In the genomic region with DNA sequence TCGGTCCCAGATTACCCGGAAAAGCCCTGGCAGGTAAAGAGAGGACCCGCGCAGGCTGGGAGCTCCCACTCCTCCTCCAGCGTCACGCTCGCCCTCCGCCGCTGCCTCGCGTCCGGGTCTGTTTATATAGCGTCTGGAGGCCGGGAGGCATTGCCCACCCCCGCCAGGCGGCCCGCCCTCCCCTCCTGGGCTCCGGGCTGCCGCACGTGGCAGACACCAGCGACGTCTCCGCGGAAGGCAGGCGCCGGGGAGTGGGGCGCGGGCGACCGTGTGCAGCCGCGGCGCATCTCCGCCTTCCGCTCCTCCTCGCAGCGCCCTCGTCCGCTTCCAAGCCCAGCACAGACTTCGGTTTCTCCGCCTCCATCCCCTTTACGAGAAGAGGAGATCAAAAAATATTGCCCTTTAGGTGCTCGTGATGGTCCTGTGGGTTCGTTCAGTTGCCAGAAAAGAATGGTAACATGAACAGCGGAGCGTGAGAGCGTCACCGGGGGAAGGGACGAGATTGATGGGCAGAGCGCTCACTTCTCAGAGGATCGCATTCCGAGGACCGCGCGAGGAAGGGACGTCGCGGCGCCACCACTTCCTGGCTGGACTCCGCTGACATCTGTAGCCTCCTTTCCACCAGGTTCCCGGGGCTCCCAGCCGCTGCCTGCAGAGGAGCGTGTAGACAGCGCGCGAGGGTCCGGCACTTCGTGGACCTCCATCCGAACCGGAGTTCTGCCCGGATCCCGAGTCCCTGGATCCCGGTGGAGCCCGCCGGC, we compare ENCODE assay signal across 8 cellular contexts. TPM values are rescaled to one million over a fixed set of nuclear protein-coding genes. Genes with fewer than 3 reads are reported as not detected.
DNase-seq lines count a peak whose midpoint lies in the region; ATAC-seq and TF ChIP-seq lines count a peak whose summit lies in the region.

A gene (plus strand): TSS at position 210 of the 761 bp plus-strand sequence.

- H3K27ac ChIP-seq in RWPE2 (ENCODE audit: poor library complexity, severe bottlenecking) (no peak within 1 kb of the TSS), gastroesophageal sphincter (no peak within 1 kb of the TSS), gastrocnemius medialis (no peak within 1 kb of the TSS)

- no peaks in the 10 kb centered on the region for H3K4me1 ChIP-seq in RWPE2 (ENCODE audit: insufficient read depth, poor library complexity, severe bottlenecking)
- H3K4me1 ChIP-seq in gastroesophageal sphincter, result peaks cover 0 to 22% (median 12%) of the 10 kb centered on the region in 3 donors
- H3K4me1 ChIP-seq in gastrocnemius medialis, result no peaks in the 10 kb centered on the region

- no peaks in the 10 kb centered on the region for H3K9me3 ChIP-seq in RWPE2 (ENCODE audit: severe bottlenecking)
- no peaks in the 10 kb centered on the region for H3K9me3 ChIP-seq in gastroesophageal sphincter
- H3K9me3 ChIP-seq in gastrocnemius medialis, result no peaks in the 10 kb centered on the region

- no peaks in the 10 kb centered on the region for H3K36me3 ChIP-seq in RWPE2 (ENCODE audit: low read depth)
- H3K36me3 ChIP-seq in gastroesophageal sphincter, result no peaks in the 10 kb centered on the region
- no peaks in the 10 kb centered on the region for H3K36me3 ChIP-seq in gastrocnemius medialis

- no CpG with 5 or more reads among the region's 75 CpGs for WGBS in gastroesophageal sphincter (ENCODE audit: low coverage in 1 of 2), 2 donors

- TF ChIP-seq CTCF in RWPE2 (IDR thresholded peaks at IDR 0.05; ENCODE audit: poor library complexity, severe bottlenecking) (no peak), gastroesophageal sphincter (IDR thresholded peaks at IDR 0.05) (no peak), gastrocnemius medialis (IDR thresholded peaks at IDR 0.05 in 4 of 5, conservative IDR thresholded peaks at IDR 0.05 in 1 of 5) (no peak)

- in situ Hi-C loops in gastrocnemius medialis (cut with MboI; ENCODE audit: low sequenced_read_pairs in 4 of 4), result no loop called here

- ATAC-seq in GM21447 (IDR thresholded peaks at IDR 0.05; ENCODE audit: unreplicated experiment) (peak; percentile 48), RWPE2 (ENCODE audit: low read depth) (peak; percentile 66), gastroesophageal sphincter (peak; percentile 32), gastrocnemius medialis (no peak)

- intact Hi-C loops in gastrocnemius medialis (cut with DNase I; ENCODE audit: low total_unique reads), result no loop called here

- TF ChIP-seq POLR2A in gastroesophageal sphincter (IDR thresholded peaks at IDR 0.05) (no peak), gastrocnemius medialis (IDR thresholded peaks at IDR 0.05) (no peak)

- peak; percentile 7 for DNase-seq in AG08395 (ENCODE audit: low spot score)
- peak; percentile 52 for DNase-seq in RWPE2 (ENCODE audit: low spot score)
- DNase-seq in gastrocnemius medialis, result no peak
- DNase-seq in putamen (ENCODE audit: low spot score), result no peak
- no peak for DNase-seq in NCI-H128 (lab: John Stamatoyannopoulos, UW; ENCODE audit: unreplicated experiment)
- DNase-seq in stimulated activated CD4-positive, alpha-beta T cell treated with anti-CD3 and anti-CD28 coated beads, Interleukin-2, amount 100 ng/mL, for 24 hours, result no peak

- H3K4me3 ChIP-seq in RWPE2 (ENCODE audit: severe bottlenecking) (peak within 1 kb of the TSS; percentile 27), gastroesophageal sphincter (peak within 1 kb of the TSS; percentile 7 to 47), gastrocnemius medialis (peak within 1 kb of the TSS; percentile 10 to 41 (median 34))

- no peak for TF ChIP-seq EP300 in gastroesophageal sphincter (IDR thresholded peaks at IDR 0.05)

- peaks cover 39% of the 10 kb centered on the region for H3K27me3 ChIP-seq in RWPE2 (ENCODE audit: insufficient read depth, poor library complexity, severe bottlenecking)
- H3K27me3 ChIP-seq in gastroesophageal sphincter, result peaks cover 33% of the 10 kb centered on the region
- peaks cover 18 to 25% (median 19%) of the 10 kb centered on the region in 3 donors for H3K27me3 ChIP-seq in gastrocnemius medialis

RNA-seq across cellular contexts. Expression of the gene that starts here (rescaled TPM):
- not detected for total RNA-seq in gastroesophageal sphincter
- total RNA-seq in gastrocnemius medialis, result not detected

Comparison
In these comparisons a context has a peak if more than half of its experiments do, and no peak if none do; other contexts are left out.
1. Peak in ATAC-seq and H3K4me3 ChIP-seq in gastroesophageal sphincter; RNA of the gene not detected or under 1 TPM.
2. DNase-seq: peak in AG08395 (single experiment) and RWPE2 (single experiment); none in gastrocnemius medialis (0 of 2), putamen (single experiment), NCI-H128 (single experiment) and stimulated activated CD4-positive, alpha-beta T cell treated with anti-CD3 and anti-CD28 coated beads, Interleukin-2, amount 100 ng/mL, for 24 hours (0 of 2).
3. ATAC-seq: peak in GM21447 (single experiment) and RWPE2 (single experiment); none in gastrocnemius medialis (0 of 2).
4. Peak in every context shown above with its lines, with median percentiles within 50 percentile points of each other: H3K4me3 ChIP-seq.